In genomic region chr9:33943389-33943788, GRCh38 we compare ENCODE assay signal across 1 cellular context.
A peak's percentile ranks its signal among the peaks of the same experiment; 100 is the strongest.
TF ChIP-seq lines count a peak whose summit lies in the region.

No MANE protein-coding gene starts in this region.

TF ChIP-seq in liver, 16 proteins besides CTCF, POLR2A, EP300 and RAD21 (continued from another document):
- peak; percentile 80 for TF ChIP-seq NR2F2 (IDR thresholded peaks at IDR 0.05)
- TF ChIP-seq YY1 (IDR thresholded peaks at IDR 0.05), result no peak
- no peak for TF ChIP-seq JUND (IDR thresholded peaks at IDR 0.05)
